Comparison of ENCODE assay signal across 8 cellular contexts in genomic region chr6:26571592-26572296, GRCh38. TPM values are rescaled to one million over a fixed set of nuclear protein-coding genes. Genes with fewer than 3 reads are reported as not detected.
A peak's percentile ranks its signal among the peaks of the same experiment; 100 is the strongest.
DNase-seq lines count a peak whose midpoint lies in the region; ATAC-seq and TF ChIP-seq lines count a peak whose summit lies in the region.

No MANE protein-coding gene starts in this region.

- H4K20me1 ChIP-seq in OCI-LY1 (ENCODE audit: insufficient read depth, low read length) = no peaks in the 10 kb centered on the region

- DNase-seq in COLO829 (ENCODE audit: low spot score) (peak; percentile 94), globus pallidus (ENCODE audit: low spot score) (peak; percentile 54), nucleus accumbens (lab: John Stamatoyannopoulos, UW) (peak in 35 of 56 donors; percentile 6 to 69 (median 39))
- DNase-seq in activated naive CD4-positive, alpha-beta T cell treated with anti-CD3 and anti-CD28 coated beads for 36 hours = peak; percentile 66

- H3K36me3 ChIP-seq in OCI-LY1 (ENCODE audit: insufficient read depth, low read length) = no peaks in the 10 kb centered on the region

- H3K4me1 Mint-ChIP-seq in IgD-negative memory B cell = peaks cover 20 to 35% (median 26%) of the 10 kb centered on the region in 3 donors
- peaks cover 36% of the 10 kb centered on the region for H3K4me1 Mint-ChIP-seq in activated naive CD4-positive, alpha-beta T cell treated with anti-CD3 and anti-CD28 coated beads for 36 hours (ENCODE audit: low read depth)

- H3K36me3 Mint-ChIP-seq in IgD-negative memory B cell = peaks cover 2% of the 10 kb centered on the region
- peaks cover 5% of the 10 kb centered on the region for H3K36me3 Mint-ChIP-seq in activated naive CD4-positive, alpha-beta T cell treated with anti-CD3 and anti-CD28 coated beads for 36 hours (ENCODE audit: low read depth)

- H3K79me2 ChIP-seq in OCI-LY1 (ENCODE audit: insufficient read depth, low read length) = no peaks in the 10 kb centered on the region

- H3K4me3 Mint-ChIP-seq in IgD-negative memory B cell = peak overlapping the region; percentile 85 to 96 (median 90)
- H3K4me3 Mint-ChIP-seq in activated naive CD4-positive, alpha-beta T cell treated with anti-CD3 and anti-CD28 coated beads for 36 hours = peak overlapping the region; percentile 84

- H3K27me3 Mint-ChIP-seq in IgD-negative memory B cell = peaks cover 4% of the 10 kb centered on the region
- peaks cover 4% of the 10 kb centered on the region for H3K27me3 Mint-ChIP-seq in activated naive CD4-positive, alpha-beta T cell treated with anti-CD3 and anti-CD28 coated beads for 36 hours (ENCODE audit: low read depth)

- no peaks in the 10 kb centered on the region for H3F3A ChIP-seq in OCI-LY1 (ENCODE audit: insufficient read depth, low read length)

- H3K27ac ChIP-seq in OCI-LY1 (ENCODE audit: low read depth, low read length, poor library complexity, severe bottlenecking) = no peak overlapping the region

- peak overlapping the region; percentile 61 for H3K4me2 ChIP-seq in OCI-LY1 (ENCODE audit: low read length)

- peaks cover 28% of the 10 kb centered on the region for H3K4me1 ChIP-seq in OCI-LY1 (ENCODE audit: insufficient read depth, low read length, severe bottlenecking)

- H3K27me3 ChIP-seq in OCI-LY1 (ENCODE audit: insufficient read depth, low read length) = no peaks in the 10 kb centered on the region

- ATAC-seq in GM18870 (IDR thresholded peaks at IDR 0.05; ENCODE audit: unreplicated experiment) (no peak), HG03520 (IDR thresholded peaks at IDR 0.05; ENCODE audit: unreplicated experiment) (no peak)

- TF ChIP-seq CTCF in OCI-LY1 (IDR thresholded peaks at IDR 0.05; ENCODE audit: low read length) = no peak

- H3K9me2 ChIP-seq in OCI-LY1 (ENCODE audit: low read depth, low read length) = no peaks in the 10 kb centered on the region

- H2AFZ ChIP-seq in OCI-LY1 (ENCODE audit: low read length) = no peak overlapping the region

- H3K9me3 ChIP-seq in OCI-LY1 (ENCODE audit: low read length) = no peaks in the 10 kb centered on the region

- CTCF ChIA-PET in activated naive CD4-positive, alpha-beta T cell treated with anti-CD3 and anti-CD28 coated beads for 36 hours (lab: Charles Lee) = interaction anchor here (0.7 to 4.7 kb wide), 18 partner anchors 13 to 250 kb away, joined by 3 to 42 read pairs (median 4); partner anchors contain the start of gene ABT1

- H3K4me3 ChIP-seq in OCI-LY1 (ENCODE audit: low read depth, low read length, poor library complexity, severe bottlenecking) = peak overlapping the region; percentile 59

- intact Hi-C loops in activated naive CD4-positive, alpha-beta T cell treated with anti-CD3 and anti-CD28 coated beads for 36 hours (cut with micrococcal nuclease) = loop anchor here (1.0 kb wide), 2 partner anchors 24 to 507 kb away; no protein-coding TSS in a partner anchor

- peaks cover 0 to 4% (median 0%) of the 10 kb centered on the region in 3 donors for H3K9me3 Mint-ChIP-seq in IgD-negative memory B cell
- no peaks in the 10 kb centered on the region for H3K9me3 Mint-ChIP-seq in activated naive CD4-positive, alpha-beta T cell treated with anti-CD3 and anti-CD28 coated beads for 36 hours

- H3K27ac Mint-ChIP-seq in IgD-negative memory B cell = peak overlapping the region; percentile 94
- peak overlapping the region; percentile 85 for H3K27ac Mint-ChIP-seq in activated naive CD4-positive, alpha-beta T cell treated with anti-CD3 and anti-CD28 coated beads for 36 hours

- peak overlapping the region; percentile 36; the same call in 1 of the 2 replicates for H3K9ac ChIP-seq in OCI-LY1 (ENCODE audit: low read length)

RNA-seq across cellular contexts. Expression of gene ABT1, which starts 25.0 kb away (rescaled TPM):
- polyA plus RNA-seq in IgD-negative memory B cell = 44.0 TPM
- 10 to 100 TPM; 17.3 to 18.4 TPM for total RNA-seq in activated naive CD4-positive, alpha-beta T cell treated with anti-CD3 and anti-CD28 coated beads for 36 hours

RNA-seq across cellular contexts. Expression of gene HMGN4, which starts 33.6 kb away (rescaled TPM):
- 120 TPM for polyA plus RNA-seq in IgD-negative memory B cell
- total RNA-seq in activated naive CD4-positive, alpha-beta T cell treated with anti-CD3 and anti-CD28 coated beads for 36 hours = 10 to 100 TPM; 70.4 to 73.2 TPM

Comparison
In these comparisons a context has a peak if more than half of its experiments do, and no peak if none do; other contexts are left out.
1. DNase-seq: peak in every context shown above with its lines; median percentile 94 in COLO829; 66 in activated naive CD4-positive, alpha-beta T cell treated with anti-CD3 and anti-CD28 coated beads for 36 hours; 54 in globus pallidus; 39 in nucleus accumbens.